1 cellular context compared by ENCODE assay signal in the genomic region with DNA sequence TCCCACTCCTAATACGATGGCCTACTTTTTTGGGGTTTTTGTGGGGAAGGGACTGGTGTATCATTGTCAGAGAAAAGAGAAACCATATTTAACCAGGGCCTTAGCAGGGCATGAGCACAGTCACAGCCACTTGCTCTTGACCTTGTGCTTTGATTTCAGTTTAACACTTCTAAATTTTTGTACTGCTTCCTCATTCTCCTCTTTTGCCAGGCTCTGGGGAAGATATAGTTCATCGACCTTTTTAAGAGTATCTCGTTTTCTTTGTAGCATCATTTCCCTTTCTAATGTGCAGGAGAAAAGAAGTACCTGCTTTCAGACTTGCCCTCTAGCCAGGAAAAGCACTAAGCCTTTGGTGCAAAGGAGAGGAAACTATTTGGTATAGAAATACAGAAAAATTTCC.
TF ChIP-seq lines count a peak whose summit lies in the region.

No MANE protein-coding gene starts in this region.

TF ChIP-seq in WTC11, 78 proteins besides CTCF, POLR2A, EP300 and RAD21 (continued from another document):
- TF ChIP-seq ATF6 (CRISPR knock-in tag; IDR thresholded peaks at IDR 0.05): no peak
